In genomic region chr5:34571380-34572041, GRCh38 we compare ENCODE assay signal across 13 cellular contexts.
DNase-seq lines count a peak whose midpoint lies in the region; ATAC-seq and TF ChIP-seq lines count a peak whose summit lies in the region.
"Had no signal": no experiment of that assay in that cellular context is flagged by ENCODE, and none has a peak within 500 bp of the region (broad histone marks: within the 10 kb centered on the region; RNA-seq: fewer than 3 reads in every experiment).

No MANE protein-coding gene starts in this region.

- H3K9me3 Mint-ChIP-seq in Caco-2 (ENCODE audit: unreplicated experiment): no peaks in the 10 kb centered on the region
- no peaks in the 10 kb centered on the region for H3K9me3 Mint-ChIP-seq in nephron
- H3K9me3 Mint-ChIP-seq in activated T-helper 17 cell treated with anti-CD3 and anti-CD28 coated beads, Interleukin-2, amount 50 U/mL, for 72 hours: no peaks in the 10 kb centered on the region
- H3K9me3 Mint-ChIP-seq: activated CD4-positive, alpha-beta T cell treated with anti-CD3 and anti-CD28 coated beads, Interleukin-2, amount 10 ng/mL, durations not matched to agents 7 days and 5 days had no signal

- no peaks in the 10 kb centered on the region for H3K27me3 Mint-ChIP-seq in Caco-2 (ENCODE audit: insufficient read depth, unreplicated experiment)
- peaks cover 5% of the 10 kb centered on the region for H3K27me3 Mint-ChIP-seq in nephron (ENCODE audit: low read depth)
- H3K27me3 Mint-ChIP-seq in activated T-helper 17 cell treated with anti-CD3 and anti-CD28 coated beads, Interleukin-2, amount 50 U/mL, for 72 hours: peaks cover 3% of the 10 kb centered on the region

- no TSS peak for BruUV-seq in Caco-2 (replicated peaks; lab: Mats Ljungman, UMichigan)

- peaks cover 6% of the 10 kb centered on the region for H3K4me1 Mint-ChIP-seq in Caco-2 (ENCODE audit: low read depth, unreplicated experiment)
- peaks cover 21% of the 10 kb centered on the region for H3K4me1 Mint-ChIP-seq in nephron
- no peaks in the 10 kb centered on the region for H3K4me1 Mint-ChIP-seq in activated T-helper 17 cell treated with anti-CD3 and anti-CD28 coated beads, Interleukin-2, amount 50 U/mL, for 72 hours
- H3K4me1 Mint-ChIP-seq: activated CD4-positive, alpha-beta T cell treated with anti-CD3 and anti-CD28 coated beads, Interleukin-2, amount 10 ng/mL, durations not matched to agents 7 days and 5 days had no signal

- no peaks in the 10 kb centered on the region for H3K4me1 ChIP-seq in Caco-2

- H3K36me3 Mint-ChIP-seq in Caco-2 (ENCODE audit: insufficient read depth, unreplicated experiment) (no peaks in the 10 kb centered on the region), nephron (ENCODE audit: low read depth) (no peaks in the 10 kb centered on the region)
- no peaks in the 10 kb centered on the region for H3K36me3 Mint-ChIP-seq in activated T-helper 17 cell treated with anti-CD3 and anti-CD28 coated beads, Interleukin-2, amount 50 U/mL, for 72 hours (ENCODE audit: low read depth)

- H3K9me3 ChIP-seq in Caco-2: no peaks in the 10 kb centered on the region

- ATAC-seq in activated T-helper 17 cell treated with anti-CD3 and anti-CD28 coated beads, Interleukin-2, amount 50 U/mL, for 72 hours (replicated peaks): no peak

- intact Hi-C loops in Caco-2 (cut with micrococcal nuclease; ENCODE audit: unreplicated experiment): no loop called here

- H3K36me3 ChIP-seq in Caco-2 (ENCODE audit: control insufficient read depth, insufficient read depth, low read length): no peaks in the 10 kb centered on the region

- H3K4me3 ChIP-seq in Caco-2 (ENCODE audit: low read depth, low read length) (no peak overlapping the region), epithelial cell of esophagus (ENCODE audit: low read length) (no peak overlapping the region)
- H3K4me3 ChIP-seq: skin epidermis had no signal

- CTCF ChIA-PET in Caco-2 (lab: Charles Lee): no interaction called here

- H3K27me3 ChIP-seq in Caco-2 (replicated peaks; ENCODE audit: control insufficient read depth, insufficient read depth, low read length): no peaks in the 10 kb centered on the region

- no peak for TF ChIP-seq CTCF in Caco-2 (IDR thresholded peaks at IDR 0.05; ENCODE audit: insufficient read depth in 1 of 2, low read depth in 1 of 2, low read length in 1 of 2, severe bottlenecking in 1 of 2, unreplicated experiment in 1 of 2)
- TF ChIP-seq CTCF in epithelial cell of esophagus (IDR thresholded peaks at IDR 0.05; ENCODE audit: insufficient read depth, low read depth, low read length, missing control alignments): no peak
- TF ChIP-seq CTCF in nephron (IDR thresholded peaks at IDR 0.05; ENCODE audit: unreplicated experiment in 3 of 3): no peak

- H3K4me3 Mint-ChIP-seq in Caco-2 (ENCODE audit: unreplicated experiment) (no peak overlapping the region), nephron (no peak overlapping the region)
- no peak overlapping the region for H3K4me3 Mint-ChIP-seq in activated T-helper 17 cell treated with anti-CD3 and anti-CD28 coated beads, Interleukin-2, amount 50 U/mL, for 72 hours
- H3K4me3 Mint-ChIP-seq: activated CD4-positive, alpha-beta T cell treated with anti-CD3 and anti-CD28 coated beads, Interleukin-2, amount 10 ng/mL, durations not matched to agents 7 days and 5 days had no signal

- DNase-seq in Caco-2 (no peak), NCI-H226 (peak; percentile 84), epithelial cell of esophagus (ENCODE audit: low read depth) (peak; percentile 76), NCI-H2081 treated with DMSO at 0.1 percent for 48 hours (lab: John Stamatoyannopoulos, UW) (no peak), SKM-1 treated with dmso at 0.1 percent for 144 hours (lab: John Stamatoyannopoulos, UW; ENCODE audit: unreplicated experiment) (no peak), middle frontal gyrus (ENCODE audit: extremely low spot score, low spot score) (no peak)
- DNase-seq: activated CD4-positive, alpha-beta T cell treated with anti-CD3 and anti-CD28 coated beads, Interleukin-2, amount 10 ng/mL, durations not matched to agents 7 days and 5 days; activated naive CD4-positive, alpha-beta T cell treated with Interleukin-2 at 50 U/mL for 16 hours; Calu3; NCI-H526 treated with DMSO at 0.1 percent for 48 hours had no signal

- POLR2A ChIA-PET in Caco-2 (lab: Charles Lee): no interaction called here

- H3K27ac Mint-ChIP-seq in Caco-2 (ENCODE audit: unreplicated experiment): peak overlapping the region; percentile 2
- H3K27ac Mint-ChIP-seq in nephron: peak overlapping the region; percentile 89 to 95 (median 92)
- H3K27ac Mint-ChIP-seq in activated T-helper 17 cell treated with anti-CD3 and anti-CD28 coated beads, Interleukin-2, amount 50 U/mL, for 72 hours: no peak overlapping the region
- H3K27ac Mint-ChIP-seq: activated CD4-positive, alpha-beta T cell treated with anti-CD3 and anti-CD28 coated beads, Interleukin-2, amount 10 ng/mL, durations not matched to agents 7 days and 5 days had no signal

Comparison
In these comparisons a context has a peak if more than half of its experiments do, and no peak if none do; other contexts are left out.
1. DNase-seq: peak in NCI-H226 (single experiment) and epithelial cell of esophagus (single experiment); none in Caco-2 (0 of 2), NCI-H2081 treated with DMSO at 0.1 percent for 48 hours (single experiment), SKM-1 treated with dmso at 0.1 percent for 144 hours (single experiment) and middle frontal gyrus (single experiment).